ENCODE assay signal across 18 cellular contexts in genomic region chr1:24801169-24801568, GRCh38. TPM values are rescaled to one million over a fixed set of nuclear protein-coding genes. Genes with fewer than 3 reads are reported as not detected.
A peak's percentile ranks its signal among the peaks of the same experiment; 100 is the strongest.
DNase-seq lines count a peak whose midpoint lies in the region; ATAC-seq and TF ChIP-seq lines count a peak whose summit lies in the region.
"Had no signal": no experiment of that assay in that cellular context is flagged by ENCODE, and none has a peak within 500 bp of the region (broad histone marks: within the 10 kb centered on the region; RNA-seq: fewer than 3 reads in every experiment).

No MANE protein-coding gene starts in this region.

- H3K27ac ChIP-seq in tibial artery = peak overlapping the region; percentile 68 to 70
- peak overlapping the region in 2 of 4 donors; percentile 42 to 60 for H3K27ac ChIP-seq in sigmoid colon

- peaks cover 0 to 19% (median 9%) of the 10 kb centered on the region in 3 donors for H3K36me3 ChIP-seq in tibial artery
- peaks cover 0 to 10% (median 3%) of the 10 kb centered on the region in 4 donors for H3K36me3 ChIP-seq in sigmoid colon

- peak; percentile 19 for DNase-seq in SIG-M5 treated with dmso at 0.1 percent for 504 hours (lab: John Stamatoyannopoulos, UW; ENCODE audit: unreplicated experiment)
- no peak for DNase-seq in SIG-M5 (lab: John Stamatoyannopoulos, UW)
- DNase-seq in NOMO-1 treated with DMSO at 0.1 percent for 48 hours (lab: John Stamatoyannopoulos, UW; ENCODE audit: unreplicated experiment) = peak; percentile 60
- DNase-seq in choroid plexus epithelial cell (ENCODE audit: low read depth) = peak; percentile 51
- no peak for DNase-seq in tibial artery
- DNase-seq in sigmoid colon = no peak
- no peak for DNase-seq in SW 1271 (lab: John Stamatoyannopoulos, UW)
- DNase-seq: 8988T; activated CD4-positive, alpha-beta T cell treated with anti-CD3 and anti-CD28 coated beads, Interleukin-2, amount 10 ng/mL, durations not matched to agents 24 days and 14 days; activated naive CD8-positive, alpha-beta T cell treated with anti-CD3 and anti-CD28 coated beads, Interleukin-2, amount 50 U/mL, for 24 hours; activated T-cell treated with anti-CD3 and anti-CD28 coated beads, Interleukin-2, amount 50 U/mL, for 1 hour; CD8-positive, alpha-beta T cell; cerebellar nuclear complex; NCI-H1436; posterior cingulate gyrus; stimulated activated CD4-positive, alpha-beta T cell treated with anti-CD3 and anti-CD28 coated beads, Interleukin-15, amount 100 ng/mL, for 24 hours; T-helper 17 cell had no signal

- no peak for TF ChIP-seq POLR2A in sigmoid colon (IDR thresholded peaks at IDR 0.05)

- peaks cover 0 to 86% (median 44%) of the 10 kb centered on the region in 4 donors for H3K4me1 ChIP-seq in tibial artery
- H3K4me1 ChIP-seq in sigmoid colon = peaks cover 0 to 49% (median 37%) of the 10 kb centered on the region in 4 donors

- intact Hi-C loops in tibial artery (cut with DNase I; ENCODE audit: low total_unique reads) (no loop called here), sigmoid colon (cut with DNase I) (no loop called here)

- H3K4me3 ChIP-seq in choroid plexus epithelial cell (ENCODE audit: low read depth, low read length) (no peak overlapping the region), tibial artery (no peak overlapping the region), sigmoid colon (no peak overlapping the region)

- H3K9me3 ChIP-seq in tibial artery = no peaks in the 10 kb centered on the region
- H3K9me3 ChIP-seq in sigmoid colon = no peaks in the 10 kb centered on the region

- WGBS in sigmoid colon, 2 donors = 50 to 89% methylated on average over 1 of the region's 1 CpG

- TF ChIP-seq CTCF in choroid plexus epithelial cell (conservative IDR thresholded peaks at IDR 0.05; ENCODE audit: low read depth, low read length) (no peak), tibial artery (IDR thresholded peaks at IDR 0.05) (no peak), sigmoid colon (IDR thresholded peaks at IDR 0.05) (no peak)

- H3K27me3 ChIP-seq in tibial artery = no peaks in the 10 kb centered on the region
- no peaks in the 10 kb centered on the region for H3K27me3 ChIP-seq in sigmoid colon

- TF ChIP-seq EP300 in sigmoid colon (IDR thresholded peaks at IDR 0.05) = no peak

- no peak for ATAC-seq in GM19463 (IDR thresholded peaks at IDR 0.05; ENCODE audit: unreplicated experiment)
- ATAC-seq: activated naive CD8-positive, alpha-beta T cell treated with anti-CD3 and anti-CD28 coated beads, Interleukin-2, amount 50 U/mL, for 24 hours; CD8-positive, alpha-beta T cell; T-helper 17 cell had no signal

RNA-seq across cellular contexts. Expression of gene CLIC4, which starts 55.9 kb away (rescaled TPM):
- 100 to 1,000 TPM; 334 to 443 (median 385) TPM for total RNA-seq in sigmoid colon
- polyA plus RNA-seq in sigmoid colon = 10 to 100 TPM; 37.8 to 39.9 (median 37.9) TPM

Comparison
In these comparisons a context has a peak if more than half of its experiments do, and no peak if none do; other contexts are left out.
1. DNase-seq: peak in SIG-M5 treated with dmso at 0.1 percent for 504 hours (single experiment), NOMO-1 treated with DMSO at 0.1 percent for 48 hours (single experiment) and choroid plexus epithelial cell (single experiment); none in SIG-M5 (single experiment), tibial artery (0 of 2), sigmoid colon (single experiment) and SW 1271 (0 of 2).